Comparison of ENCODE assay signal across 10 cellular contexts in genomic region chr1:8351693-8352470, GRCh38. TPM values are rescaled to one million over a fixed set of nuclear protein-coding genes. Genes with fewer than 3 reads are reported as not detected.
A peak's percentile ranks its signal among the peaks of the same experiment; 100 is the strongest.
DNase-seq lines count a peak whose midpoint lies in the region; ATAC-seq, FAIRE-seq and TF ChIP-seq lines count a peak whose summit lies in the region.
"Had no signal": no experiment of that assay in that cellular context is flagged by ENCODE, and none has a peak within 500 bp of the region (broad histone marks: within the 10 kb centered on the region; RNA-seq: fewer than 3 reads in every experiment).

No MANE protein-coding gene starts in this region.

- H3K27ac ChIP-seq in Panc1 (ENCODE audit: low read length) (peak overlapping the region; percentile 2; the same call in 1 of the 2 replicates), small intestine (ENCODE audit: low read depth in 1 of 2, low read length in 1 of 2) (peak overlapping the region in 1 of 2 donors; percentile 23)
- H3K27ac ChIP-seq: neutrophil had no signal

- peaks cover 16% of the 10 kb centered on the region for H3K36me3 ChIP-seq in Panc1 (ENCODE audit: control insufficient read depth, insufficient read depth, low read length)
- H3K36me3 ChIP-seq in small intestine (ENCODE audit: control insufficient read depth in 2 of 2, insufficient read depth in 2 of 2, low read length in 2 of 2) = peaks cover 7 to 11% of the 10 kb centered on the region in 2 donors

- peak; percentile 4 for DNase-seq in NCI-H748 (lab: John Stamatoyannopoulos, UW; ENCODE audit: unreplicated experiment)
- no peak for DNase-seq in NCI-H748 treated with DMSO at 0.1 percent for 48 hours (lab: John Stamatoyannopoulos, UW)
- no peak for DNase-seq in Panc1 (ENCODE audit: low read depth, low spot score)
- DNase-seq in fibroblast of mammary gland (ENCODE audit: low read depth) = no peak
- DNase-seq in small intestine = peak; percentile 23
- DNase-seq in putamen (ENCODE audit: low spot score) = no peak
- DNase-seq in NCI-H128 (lab: John Stamatoyannopoulos, UW; ENCODE audit: unreplicated experiment) = no peak

- 60 to 68% (median 64%) methylated on average over 13 of the region's 13 CpGs for WGBS in small intestine, 3 donors

- intact Hi-C loops in Panc1 (cut with micrococcal nuclease; ENCODE audit: unreplicated experiment) = no loop called here

- H3K4me3 ChIP-seq in Panc1 (ENCODE audit: low read depth in 2 of 2, low read length in 2 of 2) (no peak overlapping the region), fibroblast of mammary gland (ENCODE audit: control insufficient read depth, low read depth, low read length) (no peak overlapping the region), small intestine (ENCODE audit: low read depth in 1 of 2, low read length in 2 of 2) (no peak overlapping the region)

- CTCF ChIA-PET in Panc1 (lab: Charles Lee) = no interaction called here

- POLR2A ChIA-PET in Panc1 (lab: Charles Lee) = no interaction called here

- no TSS peak for BruUV-seq in Panc1 (replicated peaks; lab: Mats Ljungman, UMichigan)

- no peaks in the 10 kb centered on the region for H3K9me3 ChIP-seq in Panc1 (ENCODE audit: control insufficient read depth, insufficient read depth, low read depth, low read length)
- H3K9me3 ChIP-seq in small intestine (ENCODE audit: control insufficient read depth, low read depth) = no peaks in the 10 kb centered on the region
- H3K9me3 ChIP-seq: neutrophil had no signal

- H3K27me3 ChIP-seq in Panc1 (ENCODE audit: control insufficient read depth, insufficient read depth, low read length) = no peaks in the 10 kb centered on the region
- no peaks in the 10 kb centered on the region for H3K27me3 ChIP-seq in small intestine (ENCODE audit: control insufficient read depth in 2 of 2, insufficient read depth in 2 of 2, low read length in 2 of 2)

- no peak for FAIRE-seq in small intestine (lab: Jason Lieb, UNC)
- FAIRE-seq: TTC549 had no signal

- in situ Hi-C loops in Panc1 (cut with HindIII; ENCODE audit: low pct_unique_long_range_greater_than_20kb, low sequenced_read_pairs) = no loop called here

- ATAC-seq in Panc1 (peak; percentile 18; the same call in 1 of the 2 replicates), GM19351 (IDR thresholded peaks at IDR 0.05; ENCODE audit: unreplicated experiment) (no peak)

- H3K4me1 ChIP-seq in Panc1 (ENCODE audit: control insufficient read depth, insufficient read depth, low read length) (peaks cover 14% of the 10 kb centered on the region), small intestine (ENCODE audit: control insufficient read depth in 2 of 2, insufficient read depth in 1 of 2, low read depth in 1 of 2, low read length in 1 of 2) (no peaks in the 10 kb centered on the region)

- TF ChIP-seq CTCF in Panc1 (IDR thresholded peaks at IDR 0.05) (peak; percentile 86), fibroblast of mammary gland (conservative IDR thresholded peaks at IDR 0.05; ENCODE audit: control insufficient read depth, insufficient read depth, low read depth, low read length) (peak; percentile 66)

RNA-seq across cellular contexts. Expression of gene SLC45A1, which starts 34.0 kb away (rescaled TPM):
- total RNA-seq in Panc1 (2021; ENCODE audit: unreplicated experiment) = 11.3 TPM
- 49.4 TPM for polyA plus RNA-seq in Panc1 (2012; ENCODE audit: insufficient read length)
- polyA plus RNA-seq in small intestine = 1 to 10 TPM in 1 of 3 donors, not detected in 2; 2.4 TPM

Comparison
In these comparisons a context has a peak if more than half of its experiments do, and no peak if none do; other contexts are left out.
1. DNase-seq: peak in NCI-H748 (single experiment) and small intestine (single experiment); none in NCI-H748 treated with DMSO at 0.1 percent for 48 hours (single experiment), Panc1 (single experiment), fibroblast of mammary gland (single experiment), putamen (single experiment) and NCI-H128 (single experiment).